ENCODE assay signal across 1 cellular context in the genomic region with DNA sequence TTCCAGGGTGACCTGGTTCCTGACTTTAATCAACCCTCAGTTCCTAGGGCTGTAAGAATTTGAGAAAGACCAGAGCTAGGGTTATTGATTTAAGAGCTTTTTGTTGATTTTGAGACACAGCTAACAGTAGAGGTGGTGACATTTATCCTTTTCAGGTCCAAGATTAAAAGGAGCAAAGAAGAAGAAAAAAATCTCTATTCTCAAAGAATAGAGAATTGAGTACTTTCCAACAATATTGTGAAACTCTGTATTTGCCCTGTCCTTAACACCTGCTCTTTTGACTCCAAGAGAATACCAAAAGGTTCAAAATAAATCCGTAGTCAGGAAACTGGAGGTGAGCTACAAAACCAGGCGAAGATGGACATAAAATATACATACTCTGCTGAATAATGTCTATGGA.
TF ChIP-seq lines count a peak whose summit lies in the region.

No MANE protein-coding gene starts in this region.

TF ChIP-seq in HepG2, 621 proteins besides CTCF, POLR2A, EP300 and RAD21 (continued from another document and continues in another):
- TF ChIP-seq PRDM4 (CRISPR knock-in tag; IDR thresholded peaks at IDR 0.05; ENCODE audit: borderline replicate concordance) (no peak), FIP1L1 (IDR thresholded peaks at IDR 0.05; ENCODE audit: borderline replicate concordance, insufficient read depth, low read depth, low read length) (no peak), POLR2AphosphoS5 (IDR thresholded peaks at IDR 0.05; ENCODE audit: low read depth, low read length) (no peak), SAP130 (CRISPR knock-in tag; IDR thresholded peaks at IDR 0.05; ENCODE audit: low read depth) (peak; percentile 30; the same call in 1 of the 2 replicates), ZBTB2 (CRISPR knock-in tag; IDR thresholded peaks at IDR 0.05; ENCODE audit: low read depth) (no peak), PRMT3 (CRISPR knock-in tag; IDR thresholded peaks at IDR 0.05; ENCODE audit: borderline replicate concordance, low read depth) (no peak), MED8 (CRISPR knock-in tag; IDR thresholded peaks at IDR 0.05; ENCODE audit: insufficient replicate concordance) (peak; percentile 23), ZNF326 (CRISPR knock-in tag; IDR thresholded peaks at IDR 0.05; ENCODE audit: borderline replicate concordance) (no peak), ZIK1 (CRISPR knock-in tag; IDR thresholded peaks at IDR 0.05; ENCODE audit: borderline replicate concordance, low read depth) (no peak), GTF3A (CRISPR knock-in tag; conservative IDR thresholded peaks at IDR 0.05) (no peak), ZNF761 (CRISPR knock-in tag; conservative IDR thresholded peaks at IDR 0.05) (no peak), ETV6 (CRISPR knock-in tag; conservative IDR thresholded peaks at IDR 0.05) (no peak), HNF4G (IDR thresholded peaks at IDR 0.05; ENCODE audit: borderline replicate concordance, low read depth, low read length) (no peak; the same call in 1 of the 2 replicates), HNF4G (CRISPR knock-in tag; IDR thresholded peaks at IDR 0.05; ENCODE audit: borderline replicate concordance, low read depth) (no peak), ZNF253 (CRISPR knock-in tag; IDR thresholded peaks at IDR 0.05; ENCODE audit: borderline replicate concordance) (no peak), ZNF709 (CRISPR knock-in tag; IDR thresholded peaks at IDR 0.05) (no peak), POGK (CRISPR knock-in tag; conservative IDR thresholded peaks at IDR 0.05) (no peak), ZNF784 (CRISPR knock-in tag; IDR thresholded peaks at IDR 0.05; ENCODE audit: borderline replicate concordance) (no peak), UBTF (CRISPR knock-in tag; IDR thresholded peaks at IDR 0.05) (no peak), AFF4 (CRISPR knock-in tag; IDR thresholded peaks at IDR 0.05) (no peak), PAWR (CRISPR knock-in tag; IDR thresholded peaks at IDR 0.05; ENCODE audit: borderline replicate concordance) (no peak), GFI1 (CRISPR knock-in tag; IDR thresholded peaks at IDR 0.05; ENCODE audit: borderline replicate concordance) (peak; percentile 81), SNAPC2 (CRISPR knock-in tag; IDR thresholded peaks at IDR 0.05) (no peak), ZNF891 (CRISPR knock-in tag; IDR thresholded peaks at IDR 0.05) (no peak), HOXA3 (CRISPR knock-in tag; IDR thresholded peaks at IDR 0.05) (no peak), NR3C1 (CRISPR knock-in tag; IDR thresholded peaks at IDR 0.05) (no peak), ZNF205 (CRISPR knock-in tag; IDR thresholded peaks at IDR 0.05) (peak; percentile 77), TAF15 (IDR thresholded peaks at IDR 0.05; ENCODE audit: low read depth, low read length, poor library complexity, severe bottlenecking) (no peak), POLR2AphosphoS2 (IDR thresholded peaks at IDR 0.05; ENCODE audit: low read depth, low read length) (no peak), ZNF337 (CRISPR knock-in tag; IDR thresholded peaks at IDR 0.05; ENCODE audit: borderline replicate concordance, low read depth) (no peak), SP140L (CRISPR knock-in tag; IDR thresholded peaks at IDR 0.05; ENCODE audit: borderline replicate concordance) (no peak), ELF1 (CRISPR knock-in tag; IDR thresholded peaks at IDR 0.05) (no peak)
- TF ChIP-seq, protein P1, sequence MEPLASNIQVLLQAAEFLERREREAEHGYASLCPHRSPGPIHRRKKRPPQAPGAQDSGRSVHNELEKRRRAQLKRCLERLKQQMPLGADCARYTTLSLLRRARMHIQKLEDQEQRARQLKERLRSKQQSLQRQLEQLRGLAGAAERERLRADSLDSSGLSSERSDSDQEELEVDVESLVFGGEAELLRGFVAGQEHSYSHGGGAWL (CRISPR knock-in tag; IDR thresholded peaks at IDR 0.05), result no peak
- TF ChIP-seq, protein P2, sequence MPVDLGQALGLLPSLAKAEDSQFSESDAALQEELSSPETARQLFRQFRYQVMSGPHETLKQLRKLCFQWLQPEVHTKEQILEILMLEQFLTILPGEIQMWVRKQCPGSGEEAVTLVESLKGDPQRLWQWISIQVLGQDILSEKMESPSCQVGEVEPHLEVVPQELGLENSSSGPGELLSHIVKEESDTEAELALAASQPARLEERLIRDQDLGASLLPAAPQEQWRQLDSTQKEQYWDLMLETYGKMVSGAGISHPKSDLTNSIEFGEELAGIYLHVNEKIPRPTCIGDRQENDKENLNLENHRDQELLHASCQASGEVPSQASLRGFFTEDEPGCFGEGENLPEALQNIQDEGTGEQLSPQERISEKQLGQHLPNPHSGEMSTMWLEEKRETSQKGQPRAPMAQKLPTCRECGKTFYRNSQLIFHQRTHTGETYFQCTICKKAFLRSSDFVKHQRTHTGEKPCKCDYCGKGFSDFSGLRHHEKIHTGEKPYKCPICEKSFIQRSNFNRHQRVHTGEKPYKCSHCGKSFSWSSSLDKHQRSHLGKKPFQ (CRISPR knock-in tag; IDR thresholded peaks at IDR 0.05; ENCODE audit: insufficient replicate concordance), result no peak
- TF ChIP-seq, protein P3, sequence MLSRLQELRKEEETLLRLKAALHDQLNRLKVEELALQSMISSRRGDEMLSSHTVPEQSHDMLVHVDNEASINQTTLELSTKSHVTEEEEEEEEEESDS (CRISPR knock-in tag; IDR thresholded peaks at IDR 0.05; ENCODE audit: borderline replicate concordance), result 0 out of 2 replicates have a peak, but pooled peaks have one; percentile 35
- TF ChIP-seq, protein P4, sequence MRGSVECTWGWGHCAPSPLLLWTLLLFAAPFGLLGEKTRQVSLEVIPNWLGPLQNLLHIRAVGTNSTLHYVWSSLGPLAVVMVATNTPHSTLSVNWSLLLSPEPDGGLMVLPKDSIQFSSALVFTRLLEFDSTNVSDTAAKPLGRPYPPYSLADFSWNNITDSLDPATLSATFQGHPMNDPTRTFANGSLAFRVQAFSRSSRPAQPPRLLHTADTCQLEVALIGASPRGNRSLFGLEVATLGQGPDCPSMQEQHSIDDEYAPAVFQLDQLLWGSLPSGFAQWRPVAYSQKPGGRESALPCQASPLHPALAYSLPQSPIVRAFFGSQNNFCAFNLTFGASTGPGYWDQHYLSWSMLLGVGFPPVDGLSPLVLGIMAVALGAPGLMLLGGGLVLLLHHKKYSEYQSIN (CRISPR knock-in tag; IDR thresholded peaks at IDR 0.05; ENCODE audit: borderline replicate concordance), result no peak
- TF ChIP-seq, protein P5, sequence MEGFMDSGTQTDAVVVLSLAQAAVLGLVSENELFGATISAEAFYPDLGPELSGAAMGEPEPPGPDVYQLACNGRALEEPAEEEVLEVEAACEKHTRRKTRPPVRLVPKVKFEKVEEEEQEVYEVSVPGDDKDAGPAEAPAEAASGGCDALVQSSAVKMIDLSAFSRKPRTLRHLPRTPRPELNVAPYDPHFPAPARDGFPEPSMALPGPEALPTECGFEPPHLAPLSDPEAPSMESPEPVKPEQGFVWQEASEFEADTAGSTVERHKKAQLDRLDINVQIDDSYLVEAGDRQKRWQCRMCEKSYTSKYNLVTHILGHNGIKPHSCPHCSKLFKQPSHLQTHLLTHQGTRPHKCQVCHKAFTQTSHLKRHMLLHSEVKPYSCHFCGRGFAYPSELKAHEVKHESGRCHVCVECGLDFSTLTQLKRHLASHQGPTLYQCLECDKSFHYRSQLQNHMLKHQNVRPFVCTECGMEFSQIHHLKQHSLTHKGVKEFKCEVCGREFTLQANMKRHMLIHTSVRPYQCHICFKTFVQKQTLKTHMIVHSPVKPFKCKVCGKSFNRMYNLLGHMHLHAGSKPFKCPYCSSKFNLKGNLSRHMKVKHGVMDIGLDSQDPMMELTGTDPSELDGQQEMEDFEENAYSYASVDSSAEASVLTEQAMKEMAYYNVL (CRISPR knock-in tag; IDR thresholded peaks at IDR 0.05; ENCODE audit: borderline replicate concordance), result 0 out of 2 replicates have a peak, but pooled peaks have one; percentile 29
